ENCODE assay signal across 7 cellular contexts in genomic region chr2:70085711-70086277, GRCh38. TPM values are rescaled to one million over a fixed set of nuclear protein-coding genes. Genes with fewer than 3 reads are reported as not detected.
DNase-seq lines count a peak whose midpoint lies in the region; ATAC-seq and TF ChIP-seq lines count a peak whose summit lies in the region.

No MANE protein-coding gene starts in this region.

- H4K5ac ChIP-seq in H9 (ENCODE audit: insufficient read length, low read depth, low read length), result peak overlapping the region; percentile 98

- H3K14ac ChIP-seq in H9 (ENCODE audit: insufficient read depth, low read length), result peak overlapping the region; percentile 97

- H4K8ac ChIP-seq in H9 (replicated peaks; ENCODE audit: insufficient read length, low read depth, low read length), result peak overlapping the region; percentile 98

- H3K27ac ChIP-seq in H9 (ENCODE audit: insufficient read length, low read depth, low read length), result peak overlapping the region; percentile 100
- peak overlapping the region; percentile 96 for H3K27ac ChIP-seq in RWPE2 (ENCODE audit: poor library complexity, severe bottlenecking)
- peak overlapping the region; percentile 100 for H3K27ac ChIP-seq in epithelial cell of prostate

- no peaks in the 10 kb centered on the region for H3K27me3 ChIP-seq in H9 (ENCODE audit: insufficient read depth, low read length)
- no peaks in the 10 kb centered on the region for H3K27me3 ChIP-seq in RWPE2 (ENCODE audit: insufficient read depth, poor library complexity, severe bottlenecking)

- H2BK15ac ChIP-seq in H9 (ENCODE audit: low read depth, low read length), result no peak overlapping the region

- H3K18ac ChIP-seq in H9 (ENCODE audit: insufficient read length, low read depth, low read length), result peak overlapping the region; percentile 100

- no peak overlapping the region for H2AFZ ChIP-seq in H9 (ENCODE audit: low read length)

- H2BK12ac ChIP-seq in H9 (ENCODE audit: insufficient read length, low read depth, low read length), result peak overlapping the region; percentile 88

- H2BK5ac ChIP-seq in H9 (ENCODE audit: insufficient read length, low read length), result peak overlapping the region; percentile 98

- H3K4me1 ChIP-seq in H9 (ENCODE audit: insufficient read depth, low read length) (peaks cover 3% of the 10 kb centered on the region), RWPE2 (ENCODE audit: insufficient read depth, poor library complexity, severe bottlenecking) (peaks cover 17% of the 10 kb centered on the region)

- DNase-seq in H9 (no peak), RWPE2 (ENCODE audit: low spot score) (no peak), epithelial cell of prostate (ENCODE audit: low read depth, low spot score) (no peak), progenitor cell of endocrine pancreas (ENCODE audit: low spot score, unreplicated experiment) (no peak), SHP77 (lab: John Stamatoyannopoulos, UW) (no peak), glomerular visceral epithelial cell (ENCODE audit: extremely low spot score) (no peak)

- peak overlapping the region; percentile 61 for H3K4me3 ChIP-seq in RWPE2 (ENCODE audit: severe bottlenecking)

- peaks cover 42 to 45% of the 10 kb centered on the region in 2 experiments for H3K4me1 Mint-ChIP-seq in H9
- H3K4me1 Mint-ChIP-seq in progenitor cell of endocrine pancreas (ENCODE audit: low read depth), result peaks cover 28% of the 10 kb centered on the region

- H4K20me1 ChIP-seq in H9 (ENCODE audit: control insufficient read depth, insufficient read depth, insufficient read length), result no peaks in the 10 kb centered on the region

- TF ChIP-seq CTCF in H9 (conservative IDR thresholded peaks at IDR 0.05) (no peak), RWPE2 (IDR thresholded peaks at IDR 0.05; ENCODE audit: poor library complexity, severe bottlenecking) (no peak), progenitor cell of endocrine pancreas (IDR thresholded peaks at IDR 0.05; ENCODE audit: unreplicated experiment) (no peak)

- H3K36me3 ChIP-seq in RWPE2 (ENCODE audit: low read depth), result peaks cover 54% of the 10 kb centered on the region

- WGBS in H9 (ENCODE audit: extremely low coverage, insufficient read length, low lambda C conversion rate), result no CpG with 5 or more reads among the region's 22 CpGs

- H2BK120ac ChIP-seq in H9 (ENCODE audit: low read depth, low read length, poor library complexity, severe bottlenecking), result peak overlapping the region; percentile 100

- peak overlapping the region; percentile 98 for H3K56ac ChIP-seq in H9 (ENCODE audit: insufficient read length, low read depth, low read length)

- H3K36me3 Mint-ChIP-seq in H9 (ENCODE audit: insufficient read depth in 1 of 3, low read depth in 3 of 3) (peaks cover 34 to 49% (median 49%) of the 10 kb centered on the region in 3 experiments), progenitor cell of endocrine pancreas (ENCODE audit: insufficient read depth) (peaks cover 27% of the 10 kb centered on the region)

- ATAC-seq in RWPE2 (ENCODE audit: low read depth) (no peak), HG02642 (IDR thresholded peaks at IDR 0.05; ENCODE audit: poor library complexity, unreplicated experiment) (no peak)

- peak overlapping the region; percentile 11 for H3K23ac ChIP-seq in H9 (ENCODE audit: insufficient read length, low read depth, low read length)

- peak overlapping the region; percentile 67 for H3K4me2 ChIP-seq in H9 (ENCODE audit: insufficient read depth, insufficient read length, low read length)

- H3K4me3 Mint-ChIP-seq in H9 (peak overlapping the region; percentile 91 to 99), progenitor cell of endocrine pancreas (ENCODE audit: low read depth) (peak overlapping the region; percentile 98)

- no peaks in the 10 kb centered on the region for H3K9me3 ChIP-seq in H9 (ENCODE audit: control insufficient read depth, low read depth, low read length)
- no peaks in the 10 kb centered on the region for H3K9me3 ChIP-seq in RWPE2 (ENCODE audit: severe bottlenecking)

- peak overlapping the region; percentile 100 for H3K27ac Mint-ChIP-seq in H9
- peak overlapping the region; percentile 100 for H3K27ac Mint-ChIP-seq in progenitor cell of endocrine pancreas

- H3K27me3 Mint-ChIP-seq in H9 (ENCODE audit: low read depth), result peaks cover 4% of the 10 kb centered on the region
- no peaks in the 10 kb centered on the region for H3K27me3 Mint-ChIP-seq in progenitor cell of endocrine pancreas

- H3T11ph ChIP-seq in H9 (ENCODE audit: low read length), result peak overlapping the region; percentile 99

- H3K79me1 ChIP-seq in H9 (ENCODE audit: insufficient read depth, low read depth, low read length, poor library complexity, severe bottlenecking), result no peaks in the 10 kb centered on the region

- peak overlapping the region; percentile 98 for H4K91ac ChIP-seq in H9 (ENCODE audit: insufficient read length, low read depth, low read length)

- H2BK20ac ChIP-seq in H9 (ENCODE audit: low read depth, low read length, poor library complexity, severe bottlenecking), result no peak overlapping the region

- H3K79me2 ChIP-seq in H9 (ENCODE audit: insufficient read depth, low read length), result peaks cover 9% of the 10 kb centered on the region; the same call in 1 of the 2 replicates

- peak overlapping the region; percentile 98 for H3K9ac ChIP-seq in H9 (ENCODE audit: extremely low read depth, insufficient read length, low read length)

- peak overlapping the region; percentile 92 for H3K4ac ChIP-seq in H9 (ENCODE audit: low read depth, low read length)

- peaks cover 24% of the 10 kb centered on the region for H3K23me2 ChIP-seq in H9 (ENCODE audit: insufficient read length, low read depth, low read length, poor library complexity, severe bottlenecking)

- H2AK5ac ChIP-seq in H9 (ENCODE audit: insufficient read length, low read length), result peak overlapping the region; percentile 6

- H3K9me3 Mint-ChIP-seq in H9 (peaks cover 3 to 12% of the 10 kb centered on the region in 2 experiments; a peak in 4 of 5 replicates), progenitor cell of endocrine pancreas (ENCODE audit: low read depth) (no peaks in the 10 kb centered on the region)

RNA-seq across cellular contexts. Expression of gene PCBP1, which starts 1.5 kb away (rescaled TPM):
- total RNA-seq in H9 (2021), result 457 and 465 TPM in 2 replicates
- 295 and 305 TPM in 2 replicates for total RNA-seq in progenitor cell of endocrine pancreas
